In genomic region chr1:231163831-231164427, GRCh38 we compare ENCODE assay signal across 1 cellular context.
TF ChIP-seq lines count a peak whose summit lies in the region.

No MANE protein-coding gene starts in this region.

TF ChIP-seq in GM23338, 12 proteins besides CTCF, POLR2A, EP300 and RAD21 (continued from another document):
- no peak for TF ChIP-seq REST (IDR thresholded peaks at IDR 0.05; ENCODE audit: unreplicated experiment)
- no peak for TF ChIP-seq ZNF114 (CRISPR knock-in tag; IDR thresholded peaks at IDR 0.05)
- TF ChIP-seq ZNF462 (CRISPR knock-in tag; IDR thresholded peaks at IDR 0.05), result no peak
- no peak for TF ChIP-seq ETS1 (IDR thresholded peaks at IDR 0.05)
- no peak for TF ChIP-seq ZNF331 (CRISPR knock-in tag; IDR thresholded peaks at IDR 0.05; ENCODE audit: low read depth)
- TF ChIP-seq JUNB (IDR thresholded peaks at IDR 0.05; ENCODE audit: unreplicated experiment), result no peak
- no peak for TF ChIP-seq NANOG (IDR thresholded peaks at IDR 0.05; ENCODE audit: borderline replicate concordance)
- TF ChIP-seq STAT1 (IDR thresholded peaks at IDR 0.05; ENCODE audit: unreplicated experiment), result no peak
- no peak for TF ChIP-seq EZH2 (IDR thresholded peaks at IDR 0.05; ENCODE audit: low read depth, unreplicated experiment)
TF ChIP-seq in GM23338: peak in this region for 0.
